ENCODE assay signal across 15 cellular contexts in the genomic region with DNA sequence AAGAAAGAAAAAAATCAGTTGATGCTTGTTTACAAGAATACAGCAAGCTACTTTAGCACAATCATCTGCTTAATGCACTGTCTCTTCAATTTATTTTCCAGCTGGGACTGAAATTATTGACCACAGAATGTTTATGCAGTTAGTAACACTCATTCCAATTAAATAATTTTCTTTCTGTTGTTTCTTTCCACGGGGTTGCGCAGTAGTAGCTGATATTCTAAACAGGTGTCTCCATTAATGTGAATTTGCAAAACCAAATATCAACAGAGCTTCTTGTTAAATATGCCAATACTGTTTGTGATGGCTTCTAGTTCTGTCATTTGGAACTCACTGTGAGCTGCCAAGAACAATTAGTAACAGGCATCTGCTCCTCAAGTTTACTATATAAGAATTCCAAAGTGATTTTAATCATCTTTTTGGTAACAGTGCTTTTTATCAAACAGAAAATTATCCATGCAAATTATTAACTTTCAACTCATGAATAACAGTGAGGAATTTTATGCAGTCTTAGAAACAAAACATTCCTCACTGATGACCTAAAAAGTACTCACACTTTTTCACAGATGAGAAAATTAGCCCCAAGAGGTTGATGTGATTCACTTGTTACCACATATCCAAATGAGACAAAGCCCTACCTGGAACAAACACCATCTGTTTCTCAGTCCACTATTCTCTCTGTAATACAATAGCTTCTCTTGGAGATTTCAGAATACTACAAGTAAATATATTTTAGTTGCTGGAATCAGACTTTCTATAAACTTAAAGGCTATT.
A peak's percentile ranks its signal among the peaks of the same experiment; 100 is the strongest.
DNase-seq lines count a peak whose midpoint lies in the region; FAIRE-seq and TF ChIP-seq lines count a peak whose summit lies in the region.
"Had no signal": no experiment of that assay in that cellular context is flagged by ENCODE, and none has a peak within 500 bp of the region (broad histone marks: within the 10 kb centered on the region; RNA-seq: fewer than 3 reads in every experiment).

No MANE protein-coding gene starts in this region.

- no peak overlapping the region for H3K9ac ChIP-seq in keratinocyte (ENCODE audit: control insufficient read depth, extremely low read depth, insufficient read depth, low read length)

- dilution Hi-C loops in keratinocyte (cut with MboI; ENCODE audit: extremely low pct_ligation_motif_present, low sequenced_read_pairs): no loop called here

- H4K20me1 ChIP-seq in keratinocyte (ENCODE audit: control insufficient read depth, extremely low read depth, insufficient read depth, low read length): no peaks in the 10 kb centered on the region

- FAIRE-seq in keratinocyte (lab: Jason Lieb, UNC): peak; percentile 70
- FAIRE-seq: HTR-8/SVneo had no signal

- H3K9me1 ChIP-seq in keratinocyte (ENCODE audit: control insufficient read depth, extremely low read depth, insufficient read depth, low read length): no peaks in the 10 kb centered on the region

- no peak overlapping the region for H3K4me3 ChIP-seq in keratinocyte (ENCODE audit: control insufficient read depth in 2 of 3, extremely low read depth in 1 of 3, insufficient read depth in 2 of 3, low read depth in 1 of 3, low read length in 3 of 3)

- peak overlapping the region; percentile 18 for H3K27ac ChIP-seq in keratinocyte (ENCODE audit: control insufficient read depth, insufficient read depth, low read length)

- no peaks in the 10 kb centered on the region for H3K27me3 ChIP-seq in keratinocyte (ENCODE audit: control insufficient read depth, extremely low read depth, insufficient read depth, low read length)

- H3K36me3 ChIP-seq in keratinocyte (ENCODE audit: control insufficient read depth in 2 of 2, extremely low read depth in 1 of 2, insufficient read depth in 2 of 2, low read length in 2 of 2): no peaks in the 10 kb centered on the region

- in situ Hi-C loops in ACHN (cut with HindIII; ENCODE audit: low pct_ligation_motif_present, low pct_unique_long_range_greater_than_20kb, low sequenced_read_pairs): no loop called here

- peak overlapping the region; percentile 13 for H3K4me2 ChIP-seq in keratinocyte (ENCODE audit: control insufficient read depth, extremely low read depth, insufficient read depth, low read depth, low read length)

- no peak overlapping the region for H2AFZ ChIP-seq in keratinocyte (ENCODE audit: control insufficient read depth, low read length)

- H3K9me3 ChIP-seq in keratinocyte (ENCODE audit: control insufficient read depth, low read depth, low read length): no peaks in the 10 kb centered on the region

- no peak for TF ChIP-seq CTCF in keratinocyte (optimal IDR thresholded peaks at IDR 0.05 in 1 of 3, IDR thresholded peaks at IDR 0.05 in 1 of 3, conservative IDR thresholded peaks at IDR 0.05 in 1 of 3; ENCODE audit: extremely low read depth in 1 of 3, insufficient read depth in 2 of 3, low read length in 3 of 3)

- peak; percentile 71 for DNase-seq in ACHN
- peak; percentile 4 for DNase-seq in HS-27A (ENCODE audit: low read depth)
- peak; percentile 58 for DNase-seq in astrocyte of the hippocampus (ENCODE audit: low read depth, low spot score)
- peak; percentile 53 for DNase-seq in keratinocyte (ENCODE audit: low read depth, low spot score)
- DNase-seq in activated CD4-positive, alpha-beta T cell treated with anti-CD3 and anti-CD28 coated beads for 48 hours: no peak
- no peak for DNase-seq in activated CD4-positive, alpha-beta T cell treated with anti-CD3 and anti-CD28 coated beads, Interleukin-2, amount 50 U/mL, for 4 hours
- no peak for DNase-seq in RPMI8226
- no peak for DNase-seq in NCI-H82 (lab: John Stamatoyannopoulos, UW)
- DNase-seq: activated B cell treated with CpG ODN at 0.5 μM for 24 hours; activated naive CD4-positive, alpha-beta T cell treated with anti-CD3 and anti-CD28 coated beads, Interleukin-2, amount 50 U/mL, for 16 hours; Calu3; MV-4-11; NCI-H345; substantia nigra had no signal

- H3K4me1 ChIP-seq in keratinocyte (ENCODE audit: control insufficient read depth, extremely low read depth, insufficient read depth, low read length): peaks cover 24% of the 10 kb centered on the region

- H3K79me2 ChIP-seq in keratinocyte (ENCODE audit: control insufficient read depth, insufficient read depth, low read length): no peaks in the 10 kb centered on the region

Comparison
In these comparisons a context has a peak if more than half of its experiments do, and no peak if none do; other contexts are left out.
1. DNase-seq: peak in ACHN (single experiment), HS-27A (single experiment), astrocyte of the hippocampus (single experiment) and keratinocyte (single experiment); none in activated CD4-positive, alpha-beta T cell treated with anti-CD3 and anti-CD28 coated beads for 48 hours (single experiment), activated CD4-positive, alpha-beta T cell treated with anti-CD3 and anti-CD28 coated beads, Interleukin-2, amount 50 U/mL, for 4 hours (0 of 2), RPMI8226 (single experiment) and NCI-H82 (single experiment).